In the genomic region with DNA sequence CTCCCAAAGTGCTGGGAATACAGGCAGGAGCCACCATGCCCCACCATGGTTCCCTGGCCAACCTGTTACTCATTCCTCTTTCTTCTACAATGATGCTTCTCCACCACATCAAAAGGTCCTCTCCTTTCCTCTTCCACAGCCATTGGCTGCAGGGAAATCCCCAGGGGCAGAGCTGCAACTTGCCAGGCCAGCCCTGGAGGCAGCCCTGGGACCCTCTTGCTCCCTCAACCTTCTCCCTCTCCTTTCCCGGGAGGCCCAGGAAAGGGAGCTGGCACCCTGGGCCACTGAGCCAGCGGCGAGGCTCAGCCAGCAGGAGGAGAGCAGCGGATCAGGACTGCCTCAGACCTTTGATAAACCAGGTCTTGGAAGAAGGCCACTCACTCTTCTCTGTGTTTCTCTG, we compare ENCODE assay signal across 8 cellular contexts. TPM values are rescaled to one million over a fixed set of nuclear protein-coding genes. Genes with fewer than 3 reads are reported as not detected.
DNase-seq lines count a peak whose midpoint lies in the region; ATAC-seq, FAIRE-seq and TF ChIP-seq lines count a peak whose summit lies in the region.
"Not testable (repeated sequence)": the region's sequence is repeated elsewhere in the genome, so short reads cannot be mapped to it uniquely, and the experiment has no call there.

No MANE protein-coding gene starts in this region.

- intact Hi-C loops in CD4-positive, alpha-beta T cell (cut with DNase I, micrococcal nuclease); HepG2 (cut with micrococcal nuclease; ENCODE audit: unreplicated experiment); spleen (cut with DNase I; ENCODE audit: low total_unique reads): not testable (repeated sequence)

- peak overlapping the region; percentile 80; the same call in 1 of the 2 replicates for H3K4me2 ChIP-seq in HepG2 (ENCODE audit: low read depth, low read length)

- not testable (repeated sequence) for BruUV-seq in HepG2 (replicated peaks; lab: Mats Ljungman, UMichigan)

- H3K36me3 Mint-ChIP-seq in CD4-positive, alpha-beta T cell (ENCODE audit: low read depth); activated CD4-positive, alpha-beta memory T cell treated with anti-CD3 and anti-CD28 coated beads, Interleukin-2, amount 10 ng/mL, durations not matched to agents 7 days and 5 days (ENCODE audit: low read depth); activated naive CD4-positive, alpha-beta T cell treated with anti-CD3 and anti-CD28 coated beads, Interleukin-2, amount 50 U/mL, for 72 hours: not testable (repeated sequence)

- H3K79me2 ChIP-seq in HepG2 (ENCODE audit: insufficient read depth, low read length): not testable (repeated sequence)

- TF ChIP-seq EP300 in HepG2 (IDR thresholded peaks at IDR 0.05; ENCODE audit: low read depth in 2 of 2, low read length in 2 of 2); HepG2 (CRISPR knock-in tag; IDR thresholded peaks at IDR 0.05; ENCODE audit: borderline replicate concordance): not testable (repeated sequence)

- peak overlapping the region; percentile 76 for H3K27ac Mint-ChIP-seq in CD4-positive, alpha-beta T cell
- peak overlapping the region; percentile 88 for H3K27ac Mint-ChIP-seq in activated CD4-positive, alpha-beta memory T cell treated with anti-CD3 and anti-CD28 coated beads, Interleukin-2, amount 10 ng/mL, durations not matched to agents 7 days and 5 days
- peak overlapping the region; percentile 65 to 66 for H3K27ac Mint-ChIP-seq in activated naive CD4-positive, alpha-beta T cell treated with anti-CD3 and anti-CD28 coated beads, Interleukin-2, amount 50 U/mL, for 72 hours

- CTCF ChIA-PET in CD4-positive, alpha-beta T cell (lab: Charles Lee); HepG2 (lab: Yijun Ruan, JAX; ENCODE audit: low intra/inter-chr PET ratio, low total read pairs): not testable (repeated sequence)
- CTCF ChIA-PET in activated CD4-positive, alpha-beta memory T cell treated with anti-CD3 and anti-CD28 coated beads, Interleukin-2, amount 10 ng/mL, durations not matched to agents 7 days and 5 days (lab: Charles Lee): interaction anchor here (0.9 to 1.5 kb wide), 2 partner anchors 13 to 376 kb away, joined by 3 to 5 read pairs; no protein-coding TSS in a partner anchor

- H2AFZ ChIP-seq in HepG2 (ENCODE audit: low read length): not testable (repeated sequence)

- peaks cover 53% of the 10 kb centered on the region for H3K4me1 Mint-ChIP-seq in CD4-positive, alpha-beta T cell (ENCODE audit: low read depth)
- H3K4me1 Mint-ChIP-seq in activated CD4-positive, alpha-beta memory T cell treated with anti-CD3 and anti-CD28 coated beads, Interleukin-2, amount 10 ng/mL, durations not matched to agents 7 days and 5 days: peaks cover 50% of the 10 kb centered on the region

- peaks cover 0 to 21% (median 4%) of the 10 kb centered on the region in 4 donors for H3K4me1 ChIP-seq in Peyer's patch
- peaks cover 28% of the 10 kb centered on the region for H3K4me1 ChIP-seq in HepG2 (ENCODE audit: insufficient read depth, low read length)
- H3K4me1 ChIP-seq in spleen: peaks cover 22 to 58% (median 41%) of the 10 kb centered on the region in 6 donors

- TF ChIP-seq POLR2A in Peyer's patch (IDR thresholded peaks at IDR 0.05); HepG2 (IDR thresholded peaks at IDR 0.05; ENCODE audit: insufficient read depth in 1 of 2, low read depth in 2 of 2, low read length in 2 of 2); spleen (IDR thresholded peaks at IDR 0.05): not testable (repeated sequence)

- H3K36me3 ChIP-seq in Peyer's patch; HepG2 (replicated peaks in 1 of 2; ENCODE audit: control insufficient read depth in 1 of 2, insufficient read depth in 2 of 2, low read length in 2 of 2); spleen: not testable (repeated sequence)

- H3K9me3 Mint-ChIP-seq in CD4-positive, alpha-beta T cell; activated CD4-positive, alpha-beta memory T cell treated with anti-CD3 and anti-CD28 coated beads, Interleukin-2, amount 10 ng/mL, durations not matched to agents 7 days and 5 days; activated naive CD4-positive, alpha-beta T cell treated with anti-CD3 and anti-CD28 coated beads, Interleukin-2, amount 50 U/mL, for 72 hours: not testable (repeated sequence)

- not testable (repeated sequence) for TF ChIP-seq CTCF in CD4-positive, alpha-beta T cell (IDR thresholded peaks at IDR 0.05); Peyer's patch (IDR thresholded peaks at IDR 0.05); HepG2 (CRISPR knock-in tag; IDR thresholded peaks at IDR 0.05); spleen (IDR thresholded peaks at IDR 0.05 in 8 of 11, conservative IDR thresholded peaks at IDR 0.05 in 3 of 11)

- H3K27me3 ChIP-seq in CD4-positive, alpha-beta T cell (ENCODE audit: control insufficient read depth, insufficient read depth, low read length); Peyer's patch; HepG2 (ENCODE audit: control insufficient read depth in 1 of 2, insufficient read depth in 2 of 2, low read length in 2 of 2); spleen (replicated peaks in 1 of 7): not testable (repeated sequence)

- peak overlapping the region; percentile 83 for H3K4me3 Mint-ChIP-seq in CD4-positive, alpha-beta T cell
- peak overlapping the region; percentile 64 for H3K4me3 Mint-ChIP-seq in activated CD4-positive, alpha-beta memory T cell treated with anti-CD3 and anti-CD28 coated beads, Interleukin-2, amount 10 ng/mL, durations not matched to agents 7 days and 5 days

- 33% methylated on average over 4 of the region's 4 CpGs for WGBS in HepG2 (ENCODE audit: low lambda C conversion rate)
- whole genome bisulfite sequencing in spleen, 5 donors: 53 to 69% (median 58%) methylated on average over 4 of the region's 4 CpGs

- not testable (repeated sequence) for H3K27me3 Mint-ChIP-seq in CD4-positive, alpha-beta T cell; activated CD4-positive, alpha-beta memory T cell treated with anti-CD3 and anti-CD28 coated beads, Interleukin-2, amount 10 ng/mL, durations not matched to agents 7 days and 5 days

- H3K4me3 ChIP-seq in Peyer's patch; HepG2 (replicated peaks in 1 of 3; ENCODE audit: insufficient read depth in 1 of 3, low read depth in 2 of 3, low read length in 3 of 3): not testable (repeated sequence)
- H3K4me3 ChIP-seq in spleen: peak overlapping the region in 1 of 8 donors; percentile 31

- DNase-seq in CD4-positive, alpha-beta T cell; Peyer's patch; activated CD4-positive, alpha-beta memory T cell treated with anti-CD3 and anti-CD28 coated beads, Interleukin-2, amount 10 ng/mL, durations not matched to agents 7 days and 5 days; HepG2 (ENCODE audit: low spot score); spleen: not testable (repeated sequence)
- DNase-seq in activated naive CD4-positive, alpha-beta T cell treated with anti-CD3 and anti-CD28 coated beads, Interleukin-2, amount 50 U/mL, for 72 hours (ENCODE audit: low spot score in 2 of 2): peak in 1 of 2 donors; percentile 63

- H3K27ac ChIP-seq in CD4-positive, alpha-beta T cell (ENCODE audit: low read depth, low read length); HepG2 (ENCODE audit: extremely low read length, insufficient read depth, low read length): not testable (repeated sequence)
- peak overlapping the region; percentile 47 to 78 (median 58) for H3K27ac ChIP-seq in Peyer's patch
- peak overlapping the region; percentile 17 to 78 (median 70) for H3K27ac ChIP-seq in spleen

- not testable (repeated sequence) for H3K9ac ChIP-seq in HepG2 (ENCODE audit: insufficient read depth, low read depth, low read length)

- POLR2A ChIA-PET in CD4-positive, alpha-beta T cell (lab: Charles Lee): not testable (repeated sequence)
- POLR2A ChIA-PET in activated CD4-positive, alpha-beta memory T cell treated with anti-CD3 and anti-CD28 coated beads, Interleukin-2, amount 10 ng/mL, durations not matched to agents 7 days and 5 days (lab: Charles Lee): interaction anchor here (1.1 to 1.7 kb wide), 2 partner anchors 50 to 161 kb away, joined by 5 to 7 read pairs; partner anchors contain the start of gene AMZ2
- POLR2A ChIA-PET in HepG2 (lab: Yijun Ruan, JAX): interaction anchor here (0.8 to 1.4 kb wide), 2 partner anchors 15 to 51 kb away, joined by 3 read pairs; partner anchors contain the start of gene KPNA2

- not testable (repeated sequence) for ATAC-seq in CD4-positive, alpha-beta T cell (ENCODE audit: poor library complexity)
- ATAC-seq in GM21576 (IDR thresholded peaks at IDR 0.05; ENCODE audit: unreplicated experiment) (peak; percentile 3), HG03565 (IDR thresholded peaks at IDR 0.05; ENCODE audit: unreplicated experiment) (peak; percentile 9), HepG2 (peak; percentile 54)
- ATAC-seq in activated naive CD4-positive, alpha-beta T cell treated with anti-CD3 and anti-CD28 coated beads, Interleukin-2, amount 50 U/mL, for 72 hours: peak; percentile 65 to 80

- not testable (repeated sequence) for H3K9me3 ChIP-seq in CD4-positive, alpha-beta T cell (ENCODE audit: control insufficient read depth, low read length); Peyer's patch; HepG2 (ENCODE audit: low read length); spleen

- TF ChIP-seq RAD21 in HepG2 (CRISPR knock-in tag; IDR thresholded peaks at IDR 0.05): not testable (repeated sequence)

- H4K20me1 ChIP-seq in HepG2 (ENCODE audit: insufficient read depth, low read length): not testable (repeated sequence)

- in situ Hi-C loops in HepG2 (cut with HindIII; ENCODE audit: extremely low pct_ligation_motif_present, low pct_unique_long_range_greater_than_20kb): not testable (repeated sequence)

- FAIRE-seq in HepG2 (lab: Jason Lieb, UNC): not testable (repeated sequence)

RNA-seq across cellular contexts. Expression of gene KPNA2, which starts 51.1 kb away (rescaled TPM):
- total RNA-seq in CD4-positive, alpha-beta T cell: 10 to 100 TPM; 64.4 to 65.9 TPM
- 10 to 100 TPM; 11.7 to 21.5 (median 15.2) TPM for total RNA-seq in Peyer's patch
- 100 to 1,000 TPM; 227 TPM for total RNA-seq in activated CD4-positive, alpha-beta memory T cell treated with anti-CD3 and anti-CD28 coated beads, Interleukin-2, amount 10 ng/mL, durations not matched to agents 7 days and 5 days
- 100 to 1,000 TPM; 150 to 274 TPM for total RNA-seq in activated naive CD4-positive, alpha-beta T cell treated with anti-CD3 and anti-CD28 coated beads, Interleukin-2, amount 50 U/mL, for 72 hours
- total RNA-seq in HepG2 (2016; rRNA removed; fragmentation: Illumina TruSeq; extraction: Trizol): 305 and 410 TPM in 2 replicates
- total RNA-seq in HepG2 (2016; cell fraction: cytosol; rRNA removed; fragmentation: Illumina TruSeq; extraction: Trizol; ENCODE audit: low read depth): 130 and 151 TPM in 2 replicates
- total RNA-seq in HepG2 (2016; cell fraction: insoluble cytoplasmic fraction; rRNA removed; fragmentation: Illumina TruSeq; extraction: Trizol): 293 and 395 TPM in 2 replicates
- 181 and 208 TPM in 2 replicates for total RNA-seq in HepG2 (2016; cell fraction: membrane; rRNA removed; fragmentation: Illumina TruSeq; extraction: Trizol)
- 176 and 216 TPM in 2 replicates for total RNA-seq in HepG2 (2016; cell fraction: nucleus; rRNA removed; fragmentation: Illumina TruSeq; extraction: Trizol)
- 76.7 and 111 TPM in 2 replicates for polyA plus RNA-seq in HepG2 (2011; rRNA removed)
- 89.6 and 93.6 TPM in 2 replicates for polyA plus RNA-seq in HepG2 (2011; cell fraction: cytosol; rRNA removed)
- 62.8 and 68.9 TPM in 2 replicates for polyA plus RNA-seq in HepG2 (2011; cell fraction: nucleus; rRNA removed)
- 104 and 144 TPM in 2 replicates for polyA plus RNA-seq in HepG2 (2012)
- polyA plus RNA-seq in HepG2 (2016; cell fraction: cytosol; fragmentation: Illumina TruSeq; extraction: Trizol; ENCODE audit: low read depth): 63.3 and 66.0 TPM in 2 replicates
- polyA plus RNA-seq in HepG2 (2016; cell fraction: insoluble cytoplasmic fraction; fragmentation: Illumina TruSeq; extraction: Trizol; ENCODE audit: low read depth): 396 and 415 TPM in 2 replicates
- 85.9 and 88.8 TPM in 2 replicates for polyA plus RNA-seq in HepG2 (2016; cell fraction: membrane; fragmentation: Illumina TruSeq; extraction: Trizol; ENCODE audit: low read depth)
- 251 and 259 TPM in 2 replicates for polyA plus RNA-seq in HepG2 (2016; cell fraction: nucleus; fragmentation: Illumina TruSeq; extraction: Trizol; ENCODE audit: insufficient read depth, low read depth)
- 207 and 617 TPM in 2 replicates for polyA minus RNA-seq in HepG2 (2011; rRNA and poly(A)+ RNA removed; ENCODE audit: low replicate concordance)
- 122 and 150 TPM in 2 replicates for polyA minus RNA-seq in HepG2 (2011; cell fraction: cytosol; rRNA and poly(A)+ RNA removed)
- 120 and 124 TPM in 2 replicates for polyA minus RNA-seq in HepG2 (2011; cell fraction: nucleus; rRNA and poly(A)+ RNA removed)
- total RNA-seq in spleen: 10 to 100 TPM; 22.1 to 49.2 (median 38.5) TPM
- 10 to 100 TPM; 12.4 to 32.5 (median 31.4) TPM for polyA plus RNA-seq in spleen
